Comparison of ENCODE assay signal across 20 cellular contexts in genomic region chr1:12441414-12442105, GRCh38.
DNase-seq lines count a peak whose midpoint lies in the region; ATAC-seq, FAIRE-seq and TF ChIP-seq lines count a peak whose summit lies in the region.
"Had no signal": no experiment of that assay in that cellular context is flagged by ENCODE, and none has a peak within 500 bp of the region (broad histone marks: within the 10 kb centered on the region; RNA-seq: fewer than 3 reads in every experiment).

No MANE protein-coding gene starts in this region.

- TF ChIP-seq POLR2A in endothelial cell of umbilical vein (IDR thresholded peaks at IDR 0.05; ENCODE audit: low read depth, low read length), result no peak

- no peak for DNase-seq in activated CD4-positive, alpha-beta T cell treated with anti-CD3 and anti-CD28 coated beads, Interleukin-2, amount 10 ng/mL, durations not matched to agents 24 days and 14 days
- DNase-seq in activated CD4-positive, alpha-beta T cell treated with anti-CD3 and anti-CD28 coated beads, Interleukin-2, amount 50 U/mL, for 4 hours, result no peak
- DNase-seq in activated CD8-positive, alpha-beta T cell treated with anti-CD3 and anti-CD28 coated beads for 36 hours, result no peak
- DNase-seq in endothelial cell of umbilical vein (ENCODE audit: low read depth, low spot score), result peak; percentile 55
- no peak for DNase-seq in stimulated activated naive B cell treated with anti-CD40 and anti-IgM and Interleukin-4, amounts not matched to agents 10 μg/mL and 1 μg/mL and 100 μg/mL, for 72 hours
- DNase-seq in trophoblast cell, result no peak
- no peak for DNase-seq in dermis blood vessel endothelial cell
- DNase-seq in CD14-positive monocyte (ENCODE audit: low spot score), result no peak
- DNase-seq: CD4-positive, alpha-beta memory T cell; DMS79; GOT3; NCI-H1048; NCI-H146; NCI-H2081; NCI-H510A; NCI-H82 had no signal

- H3K79me2 ChIP-seq in endothelial cell of umbilical vein (ENCODE audit: control insufficient read depth, insufficient read depth, low read length) (no peaks in the 10 kb centered on the region), trophoblast cell (ENCODE audit: control insufficient read depth, insufficient read depth, low read length, poor library complexity) (no peaks in the 10 kb centered on the region)

- H3K27ac ChIP-seq in endothelial cell of umbilical vein (ENCODE audit: insufficient read depth, low read depth, low read length) (no peak overlapping the region), trophoblast cell (ENCODE audit: low read depth, low read length) (no peak overlapping the region)
- H3K27ac ChIP-seq: 22Rv1 had no signal

- peak overlapping the region; percentile 19 for H3K27ac Mint-ChIP-seq in activated CD4-positive, alpha-beta T cell treated with anti-CD3 and anti-CD28 coated beads, Interleukin-2, amount 10 ng/mL, durations not matched to agents 24 days and 14 days
- peak overlapping the region; percentile 59 for H3K27ac Mint-ChIP-seq in activated CD8-positive, alpha-beta T cell treated with anti-CD3 and anti-CD28 coated beads for 36 hours
- peak overlapping the region; percentile 14 for H3K27ac Mint-ChIP-seq in stimulated activated naive B cell treated with anti-CD40 and anti-IgM and Interleukin-4, amounts not matched to agents 10 μg/mL and 1 μg/mL and 100 μg/mL, for 72 hours
- H3K27ac Mint-ChIP-seq in CD14-positive monocyte, result peak overlapping the region in 1 of 7 donors; percentile 22
- H3K27ac Mint-ChIP-seq: B cell had no signal

- H3K36me3 Mint-ChIP-seq in activated CD4-positive, alpha-beta T cell treated with anti-CD3 and anti-CD28 coated beads, Interleukin-2, amount 10 ng/mL, durations not matched to agents 24 days and 14 days (ENCODE audit: low read depth), result peaks cover 57% of the 10 kb centered on the region
- peaks cover 69% of the 10 kb centered on the region for H3K36me3 Mint-ChIP-seq in activated CD8-positive, alpha-beta T cell treated with anti-CD3 and anti-CD28 coated beads for 36 hours (ENCODE audit: low read depth)
- peaks cover 30 to 72% of the 10 kb centered on the region in 2 donors for H3K36me3 Mint-ChIP-seq in stimulated activated naive B cell treated with anti-CD40 and anti-IgM and Interleukin-4, amounts not matched to agents 10 μg/mL and 1 μg/mL and 100 μg/mL, for 72 hours
- H3K36me3 Mint-ChIP-seq in CD14-positive monocyte, result peaks cover 58 to 69% of the 10 kb centered on the region in 2 donors

- H3K4me3 ChIP-seq in endothelial cell of umbilical vein (replicated peaks in 1 of 3; ENCODE audit: insufficient read depth in 1 of 3, low read depth in 1 of 3, low read length in 3 of 3), result no peak overlapping the region
- no peak overlapping the region for H3K4me3 ChIP-seq in trophoblast cell (ENCODE audit: low read depth, low read length)

- no peak overlapping the region for H3K14ac ChIP-seq in trophoblast cell (ENCODE audit: low read length)

- ATAC-seq in activated CD8-positive, alpha-beta T cell treated with anti-CD3 and anti-CD28 coated beads for 36 hours, result no peak
- ATAC-seq in stimulated activated naive B cell treated with anti-CD40 and anti-IgM and Interleukin-4, amounts not matched to agents 10 μg/mL and 1 μg/mL and 100 μg/mL, for 72 hours (replicated peaks), result no peak
- ATAC-seq: HepG2 had no signal

- dilution Hi-C loops in endothelial cell of umbilical vein (cut with MboI; ENCODE audit: extremely low pct_ligation_motif_present, low sequenced_read_pairs), result no loop called here

- peaks cover 49% of the 10 kb centered on the region for H3K4me1 Mint-ChIP-seq in activated CD4-positive, alpha-beta T cell treated with anti-CD3 and anti-CD28 coated beads, Interleukin-2, amount 10 ng/mL, durations not matched to agents 24 days and 14 days
- H3K4me1 Mint-ChIP-seq in activated CD8-positive, alpha-beta T cell treated with anti-CD3 and anti-CD28 coated beads for 36 hours (ENCODE audit: low read depth), result peaks cover 87% of the 10 kb centered on the region
- H3K4me1 Mint-ChIP-seq in stimulated activated naive B cell treated with anti-CD40 and anti-IgM and Interleukin-4, amounts not matched to agents 10 μg/mL and 1 μg/mL and 100 μg/mL, for 72 hours, result peaks cover 32 to 44% of the 10 kb centered on the region in 2 donors
- peaks cover 9% of the 10 kb centered on the region for H3K4me1 Mint-ChIP-seq in CD14-positive monocyte

- FAIRE-seq in endothelial cell of umbilical vein (lab: Jason Lieb, UNC), result no peak
- FAIRE-seq: D721Med, HepG2 had no signal

- H3K9ac ChIP-seq in endothelial cell of umbilical vein (replicated peaks; ENCODE audit: extremely low read depth, insufficient read depth, low read length) (no peak overlapping the region), trophoblast cell (ENCODE audit: low read length) (no peak overlapping the region)

- H4K91ac ChIP-seq in trophoblast cell (ENCODE audit: low read depth, low read length), result no peak overlapping the region

- no peak overlapping the region for H3K4ac ChIP-seq in trophoblast cell (ENCODE audit: low read depth, low read length)

- no peak overlapping the region for H4K12ac ChIP-seq in trophoblast cell (ENCODE audit: low read depth, low read length)

- no peaks in the 10 kb centered on the region for H3K9me1 ChIP-seq in endothelial cell of umbilical vein (replicated peaks; ENCODE audit: control insufficient read depth, extremely low read depth, insufficient read depth, low read length)

- CTCF ChIA-PET in activated CD8-positive, alpha-beta T cell treated with anti-CD3 and anti-CD28 coated beads for 36 hours (lab: Charles Lee), result interaction anchor here (1.0 kb wide), 1 partner anchor 11 kb away, joined by 3 read pairs; no protein-coding TSS in a partner anchor
- CTCF ChIA-PET in endothelial cell of umbilical vein (lab: Charles Lee), result interaction anchor here (1.1 to 1.5 kb wide), 3 partner anchors 10 to 180 kb away, joined by 3 to 7 read pairs (median 4); no protein-coding TSS in a partner anchor

- TF ChIP-seq CTCF in activated CD8-positive, alpha-beta T cell treated with anti-CD3 and anti-CD28 coated beads for 36 hours (IDR thresholded peaks at IDR 0.05), result no peak
- TF ChIP-seq CTCF in endothelial cell of umbilical vein (IDR thresholded peaks at IDR 0.05; ENCODE audit: extremely low read depth in 1 of 2, insufficient read depth in 1 of 2, low read depth in 1 of 2, low read length in 2 of 2) (no peak), CD14-positive monocyte (IDR thresholded peaks at IDR 0.05) (no peak)

- H2AFZ ChIP-seq in endothelial cell of umbilical vein (ENCODE audit: low read depth, low read length) (no peak overlapping the region), trophoblast cell (ENCODE audit: insufficient read depth, low read length, poor library complexity) (no peak overlapping the region)

- H3K9me3 ChIP-seq in endothelial cell of umbilical vein (replicated peaks; ENCODE audit: control insufficient read depth, insufficient read depth, low read length) (no peaks in the 10 kb centered on the region), trophoblast cell (ENCODE audit: insufficient read depth, low read depth, low read length) (peaks cover 2% of the 10 kb centered on the region)

- H3K4me2 ChIP-seq in endothelial cell of umbilical vein (ENCODE audit: insufficient read depth, low read length) (no peak overlapping the region), trophoblast cell (ENCODE audit: low read length) (no peak overlapping the region)

- no peak overlapping the region for H3K23ac ChIP-seq in trophoblast cell (ENCODE audit: low read length)

- H3K18ac ChIP-seq in trophoblast cell (ENCODE audit: low read length), result no peak overlapping the region

- peaks cover 7% of the 10 kb centered on the region for H3K27me3 Mint-ChIP-seq in activated CD4-positive, alpha-beta T cell treated with anti-CD3 and anti-CD28 coated beads, Interleukin-2, amount 10 ng/mL, durations not matched to agents 24 days and 14 days
- no peaks in the 10 kb centered on the region for H3K27me3 Mint-ChIP-seq in activated CD8-positive, alpha-beta T cell treated with anti-CD3 and anti-CD28 coated beads for 36 hours
- no peaks in the 10 kb centered on the region for H3K27me3 Mint-ChIP-seq in stimulated activated naive B cell treated with anti-CD40 and anti-IgM and Interleukin-4, amounts not matched to agents 10 μg/mL and 1 μg/mL and 100 μg/mL, for 72 hours
- H3K27me3 Mint-ChIP-seq in CD14-positive monocyte (ENCODE audit: low read depth in 3 of 3), result peaks cover 0 to 2% (median 1%) of the 10 kb centered on the region in 3 donors
- H3K27me3 Mint-ChIP-seq: B cell; CD4-positive, alpha-beta memory T cell had no signal

- H4K8ac ChIP-seq in trophoblast cell (ENCODE audit: low read depth, low read length), result no peak overlapping the region

- H3K4me1 ChIP-seq in endothelial cell of umbilical vein (ENCODE audit: control insufficient read depth, extremely low read depth, insufficient read depth, low read length) (peaks cover 20% of the 10 kb centered on the region), trophoblast cell (ENCODE audit: control insufficient read depth in 1 of 2, insufficient read depth in 2 of 2, low read length in 2 of 2) (peaks cover 0 to 7% of the 10 kb centered on the region in 2 experiments)

- no peak overlapping the region for H2BK5ac ChIP-seq in trophoblast cell (ENCODE audit: low read depth, low read length, poor library complexity)

- H3K27me3 ChIP-seq in endothelial cell of umbilical vein (ENCODE audit: control insufficient read depth in 2 of 2, insufficient read depth in 2 of 2, low read length in 2 of 2), result no peaks in the 10 kb centered on the region
- no peaks in the 10 kb centered on the region for H3K27me3 ChIP-seq in trophoblast cell (ENCODE audit: insufficient read depth, low read length)

- no peaks in the 10 kb centered on the region for H3K79me1 ChIP-seq in trophoblast cell (ENCODE audit: low read length)

- POLR2A ChIA-PET in activated CD8-positive, alpha-beta T cell treated with anti-CD3 and anti-CD28 coated beads for 36 hours (lab: Charles Lee), result interaction anchor here (0.7 to 9.2 kb wide), 2 partner anchors 9 to 61 kb away, joined by 3 to 141 read pairs; no protein-coding TSS in a partner anchor
- POLR2A ChIA-PET in endothelial cell of umbilical vein (lab: Charles Lee), result no interaction called here

- peaks cover 6% of the 10 kb centered on the region for H3K9me3 Mint-ChIP-seq in activated CD4-positive, alpha-beta T cell treated with anti-CD3 and anti-CD28 coated beads, Interleukin-2, amount 10 ng/mL, durations not matched to agents 24 days and 14 days
- H3K9me3 Mint-ChIP-seq in activated CD8-positive, alpha-beta T cell treated with anti-CD3 and anti-CD28 coated beads for 36 hours, result peaks cover 19% of the 10 kb centered on the region
- peaks cover 0 to 2% of the 10 kb centered on the region in 2 donors for H3K9me3 Mint-ChIP-seq in stimulated activated naive B cell treated with anti-CD40 and anti-IgM and Interleukin-4, amounts not matched to agents 10 μg/mL and 1 μg/mL and 100 μg/mL, for 72 hours
- peaks cover 0 to 2% (median 0%) of the 10 kb centered on the region in 7 donors for H3K9me3 Mint-ChIP-seq in CD14-positive monocyte

- no TSS peak for BruUV-seq in endothelial cell of umbilical vein (replicated peaks; lab: Mats Ljungman, UMichigan)

- H2BK12ac ChIP-seq in trophoblast cell (ENCODE audit: low read length), result no peak overlapping the region

- WGBS in trophoblast cell (ENCODE audit: extremely low coverage, insufficient coverage, insufficient read length), result no CpG with 5 or more reads among the region's 7 CpGs

- intact Hi-C loops in activated CD4-positive, alpha-beta T cell treated with anti-CD3 and anti-CD28 coated beads, Interleukin-2, amount 10 ng/mL, durations not matched to agents 24 days and 14 days (cut with micrococcal nuclease), result no loop called here
- intact Hi-C loops in activated CD8-positive, alpha-beta T cell treated with anti-CD3 and anti-CD28 coated beads for 36 hours (cut with micrococcal nuclease), result no loop called here
- intact Hi-C loops in endothelial cell of umbilical vein (cut with micrococcal nuclease), result no loop called here
- intact Hi-C loops in CD14-positive monocyte (cut with micrococcal nuclease), result no loop called here

- H3K36me3 ChIP-seq in endothelial cell of umbilical vein (ENCODE audit: control insufficient read depth in 2 of 2, extremely low read depth in 1 of 2, insufficient read depth in 2 of 2, low read length in 2 of 2), result no peaks in the 10 kb centered on the region
- H3K36me3 ChIP-seq in trophoblast cell (ENCODE audit: control insufficient read depth in 1 of 2, insufficient read depth in 2 of 2, low read length in 2 of 2), result no peaks in the 10 kb centered on the region

- no peak overlapping the region for H2BK120ac ChIP-seq in trophoblast cell (ENCODE audit: insufficient read depth, low read length, poor library complexity)

- H2AK5ac ChIP-seq in trophoblast cell (ENCODE audit: low read length), result no peak overlapping the region

- H3K4me3 Mint-ChIP-seq in activated CD4-positive, alpha-beta T cell treated with anti-CD3 and anti-CD28 coated beads, Interleukin-2, amount 10 ng/mL, durations not matched to agents 24 days and 14 days, result no peak overlapping the region
- no peak overlapping the region for H3K4me3 Mint-ChIP-seq in activated CD8-positive, alpha-beta T cell treated with anti-CD3 and anti-CD28 coated beads for 36 hours
- no peak overlapping the region for H3K4me3 Mint-ChIP-seq in stimulated activated naive B cell treated with anti-CD40 and anti-IgM and Interleukin-4, amounts not matched to agents 10 μg/mL and 1 μg/mL and 100 μg/mL, for 72 hours
- no peak overlapping the region for H3K4me3 Mint-ChIP-seq in CD14-positive monocyte
- H3K4me3 Mint-ChIP-seq: B cell; CD4-positive, alpha-beta memory T cell had no signal

- no peaks in the 10 kb centered on the region for H4K20me1 ChIP-seq in endothelial cell of umbilical vein (replicated peaks; ENCODE audit: control insufficient read depth, extremely low read depth, insufficient read depth, low read length)
